ENCODE assay signal across 1 cellular context in genomic region chr12:48996794-48997718, GRCh38.
TF ChIP-seq lines count a peak whose summit lies in the region.

No MANE protein-coding gene starts in this region.

TF ChIP-seq in HepG2, 621 proteins besides CTCF, POLR2A, EP300 and RAD21 (continued from another document and continues in another):
- TF ChIP-seq DZIP1 (CRISPR knock-in tag; IDR thresholded peaks at IDR 0.05) (0 out of 2 replicates have a peak, but pooled peaks have one; percentile 71), ZNF138 (CRISPR knock-in tag; IDR thresholded peaks at IDR 0.05; ENCODE audit: low read depth) (no peak), ZNF224 (CRISPR knock-in tag; IDR thresholded peaks at IDR 0.05) (0 out of 2 replicates have a peak, but pooled peaks have one; percentile 24), KAT8 (CRISPR knock-in tag; IDR thresholded peaks at IDR 0.05) (0 out of 2 replicates have a peak, but pooled peaks have one; percentile 31), HNF4A (CRISPR knock-in tag; IDR thresholded peaks at IDR 0.05) (no peak), ZBTB43 (CRISPR knock-in tag; conservative IDR thresholded peaks at IDR 0.05) (no peak), TCF7 (IDR thresholded peaks at IDR 0.05; ENCODE audit: low read depth) (no peak), MAX (IDR thresholded peaks at IDR 0.05) (0 out of 2 replicates have a peak, but pooled peaks have one; percentile 12), ZFX (CRISPR knock-in tag; IDR thresholded peaks at IDR 0.05; ENCODE audit: low read depth) (peak; percentile 50), SAP130 (CRISPR knock-in tag; IDR thresholded peaks at IDR 0.05; ENCODE audit: low read depth) (peak; percentile 39; the same call in 1 of the 2 replicates), SMAD3 (CRISPR knock-in tag; IDR thresholded peaks at IDR 0.05) (no peak), NR2C2 (CRISPR knock-in tag; IDR thresholded peaks at IDR 0.05; ENCODE audit: borderline replicate concordance) (no peak), ZNF598 (CRISPR knock-in tag; IDR thresholded peaks at IDR 0.05; ENCODE audit: borderline replicate concordance) (peak; percentile 57; the same call in 1 of the 2 replicates), ZNF644 (CRISPR knock-in tag; IDR thresholded peaks at IDR 0.05; ENCODE audit: low read depth) (no peak), HNRNPH1 (optimal IDR thresholded peaks at IDR 0.05; ENCODE audit: low read depth, low read length) (no peak), FOXP4 (CRISPR knock-in tag; IDR thresholded peaks at IDR 0.05) (0 out of 2 replicates have a peak, but pooled peaks have one; percentile 13), KLF6 (CRISPR knock-in tag; IDR thresholded peaks at IDR 0.05) (peak; percentile 24; the same call in 1 of the 2 replicates), ZNF777 (CRISPR knock-in tag; IDR thresholded peaks at IDR 0.05) (peak; percentile 81; the same call in 1 of the 2 replicates), ZNF639 (CRISPR knock-in tag; conservative IDR thresholded peaks at IDR 0.05) (no peak), GPN1 (CRISPR knock-in tag; IDR thresholded peaks at IDR 0.05; ENCODE audit: borderline replicate concordance) (no peak), HDAC1 (CRISPR knock-in tag; IDR thresholded peaks at IDR 0.05) (no peak), PATZ1 (CRISPR knock-in tag; IDR thresholded peaks at IDR 0.05) (peak; percentile 33; the same call in 1 of the 2 replicates), MYC (CRISPR knock-in tag; IDR thresholded peaks at IDR 0.05; ENCODE audit: borderline replicate concordance) (peak; percentile 4; the same call in 1 of the 2 replicates), ZNF296 (CRISPR knock-in tag; conservative IDR thresholded peaks at IDR 0.05) (0 out of 2 replicates have a peak, but pooled peaks have one; percentile 18), ZNF768 (CRISPR knock-in tag; IDR thresholded peaks at IDR 0.05) (no peak; the same call in 1 of the 2 replicates), REST (IDR thresholded peaks at IDR 0.05; ENCODE audit: borderline replicate concordance in 1 of 2, low read depth in 1 of 2, low read length in 2 of 2) (no peak), ZNF136 (CRISPR knock-in tag; IDR thresholded peaks at IDR 0.05; ENCODE audit: low read depth) (0 out of 2 replicates have a peak, but pooled peaks have one; percentile 42), LCORL (IDR thresholded peaks at IDR 0.05) (no peak), LCORL (CRISPR knock-in tag; IDR thresholded peaks at IDR 0.05) (peak; percentile 17; the same call in 1 of the 2 replicates), NCOA2 (CRISPR knock-in tag; IDR thresholded peaks at IDR 0.05) (no peak), ZNF101 (CRISPR knock-in tag; IDR thresholded peaks at IDR 0.05; ENCODE audit: borderline replicate concordance, low read depth) (no peak), POLR2AphosphoS2 (IDR thresholded peaks at IDR 0.05; ENCODE audit: low read depth, low read length) (no peak), ZNF232 (CRISPR knock-in tag; IDR thresholded peaks at IDR 0.05; ENCODE audit: borderline replicate concordance) (no peak), NFKB2 (CRISPR knock-in tag; IDR thresholded peaks at IDR 0.05; ENCODE audit: borderline replicate concordance) (no peak), ARID4A (CRISPR knock-in tag; IDR thresholded peaks at IDR 0.05; ENCODE audit: borderline replicate concordance) (peak; percentile 50; the same call in 1 of the 2 replicates), ZNF337 (CRISPR knock-in tag; IDR thresholded peaks at IDR 0.05; ENCODE audit: borderline replicate concordance, low read depth) (no peak), ZKSCAN8 (CRISPR knock-in tag; IDR thresholded peaks at IDR 0.05; ENCODE audit: borderline replicate concordance) (0 out of 2 replicates have a peak, but pooled peaks have one; percentile 37), ZBTB33 (CRISPR knock-in tag; IDR thresholded peaks at IDR 0.05) (0 out of 2 replicates have a peak, but pooled peaks have one; percentile 14), ZNF557 (CRISPR knock-in tag; IDR thresholded peaks at IDR 0.05) (no peak), STAG1 (CRISPR knock-in tag; IDR thresholded peaks at IDR 0.05) (peak; percentile 61), ZNF563 (CRISPR knock-in tag; IDR thresholded peaks at IDR 0.05) (peak; percentile 5; the same call in 1 of the 2 replicates), ZSCAN12 (CRISPR knock-in tag; IDR thresholded peaks at IDR 0.05) (no peak), ONECUT2 (CRISPR knock-in tag; IDR thresholded peaks at IDR 0.05) (no peak)
